ENCODE assay signal across 8 cellular contexts in genomic region chr13:99528547-99528946, GRCh38. TPM values are rescaled to one million over a fixed set of nuclear protein-coding genes. Genes with fewer than 3 reads are reported as not detected.
A peak's percentile ranks its signal among the peaks of the same experiment; 100 is the strongest.
DNase-seq lines count a peak whose midpoint lies in the region; ATAC-seq, FAIRE-seq and TF ChIP-seq lines count a peak whose summit lies in the region.

No MANE protein-coding gene starts in this region.

- BruUV-seq in HepG2 (replicated peaks; lab: Mats Ljungman, UMichigan), result no TSS peak

- H3K27ac ChIP-seq in cardiac muscle cell (peak overlapping the region; percentile 18), HepG2 (ENCODE audit: extremely low read length, insufficient read depth, low read length) (no peak overlapping the region), smooth muscle cell (ENCODE audit: low read depth) (no peak overlapping the region)

- H3K79me2 ChIP-seq in HepG2 (ENCODE audit: insufficient read depth, low read length), result no peaks in the 10 kb centered on the region
- peaks cover 35% of the 10 kb centered on the region for H3K79me2 ChIP-seq in smooth muscle cell (ENCODE audit: low read depth)

- H4K20me1 ChIP-seq in HepG2 (ENCODE audit: insufficient read depth, low read length) (no peaks in the 10 kb centered on the region; the same call in 1 of the 2 replicates), smooth muscle cell (ENCODE audit: low read depth) (peaks cover 97% of the 10 kb centered on the region)

- H3K4me2 ChIP-seq in HepG2 (ENCODE audit: low read depth, low read length) (no peak overlapping the region), smooth muscle cell (no peak overlapping the region)

- H3K9ac ChIP-seq in HepG2 (ENCODE audit: insufficient read depth, low read depth, low read length) (no peak overlapping the region), smooth muscle cell (ENCODE audit: low read depth) (no peak overlapping the region)

- ATAC-seq in Right ventricle myocardium superior (ENCODE audit: poor library complexity) (no peak), HG03095 (IDR thresholded peaks at IDR 0.05; ENCODE audit: unreplicated experiment) (peak; percentile 77), HepG2 (peak; percentile 76)

- H3K4me3 ChIP-seq in cardiac muscle cell (no peak overlapping the region), HepG2 (replicated peaks in 1 of 3; ENCODE audit: insufficient read depth in 1 of 3, low read depth in 2 of 3, low read length in 3 of 3) (no peak overlapping the region), smooth muscle cell (no peak overlapping the region)

- H3K36me3 ChIP-seq in cardiac muscle cell (peaks cover 7% of the 10 kb centered on the region), HepG2 (replicated peaks in 1 of 2; ENCODE audit: control insufficient read depth in 1 of 2, insufficient read depth in 2 of 2, low read length in 2 of 2) (peaks cover 7 to 46% of the 10 kb centered on the region in 2 experiments), smooth muscle cell (ENCODE audit: low read depth) (peaks cover 32% of the 10 kb centered on the region)

- H3K4me1 ChIP-seq in cardiac muscle cell (ENCODE audit: low read depth) (peaks cover 13% of the 10 kb centered on the region), HepG2 (ENCODE audit: insufficient read depth, low read length) (no peaks in the 10 kb centered on the region), smooth muscle cell (ENCODE audit: low read depth) (no peaks in the 10 kb centered on the region)

- CTCF ChIA-PET in HepG2 (lab: Yijun Ruan, JAX; ENCODE audit: low intra/inter-chr PET ratio, low total read pairs), result interaction anchor here (1.5 kb wide), 1 partner anchor 86 kb away, joined by 4 read pairs; no protein-coding TSS in a partner anchor

- TF ChIP-seq EP300 in HepG2 (IDR thresholded peaks at IDR 0.05; ENCODE audit: low read depth in 2 of 2, low read length in 2 of 2) (no peak), HepG2 (CRISPR knock-in tag; IDR thresholded peaks at IDR 0.05; ENCODE audit: borderline replicate concordance) (no peak)

- POLR2A ChIA-PET in HepG2 (lab: Yijun Ruan, JAX), result no interaction called here

- intact Hi-C loops in Right ventricle myocardium superior (cut with DNase I) (no loop called here), HepG2 (cut with micrococcal nuclease; ENCODE audit: unreplicated experiment) (loop anchor here (1.0 kb wide), 1 partner anchor 86 kb away; no protein-coding TSS in a partner anchor)

- TF ChIP-seq CTCF in cardiac muscle cell (IDR thresholded peaks at IDR 0.05; ENCODE audit: low read depth, low read length), result peak; percentile 4
- TF ChIP-seq CTCF in HepG2 (CRISPR knock-in tag; IDR thresholded peaks at IDR 0.05), result peak; percentile 64
- no peak for TF ChIP-seq CTCF in smooth muscle cell (IDR thresholded peaks at IDR 0.05; ENCODE audit: borderline replicate concordance, insufficient read depth, poor library complexity, severe bottlenecking)

- FAIRE-seq in HepG2 (lab: Jason Lieb, UNC) (no peak), frontal cortex (lab: Jason Lieb, UNC) (no peak)

- no peaks in the 10 kb centered on the region for H3F3A ChIP-seq in smooth muscle cell (ENCODE audit: low read depth)

- no peak for TF ChIP-seq RAD21 in HepG2 (CRISPR knock-in tag; IDR thresholded peaks at IDR 0.05)

- H3K27me3 ChIP-seq in cardiac muscle cell (no peaks in the 10 kb centered on the region), HepG2 (ENCODE audit: control insufficient read depth in 1 of 2, insufficient read depth in 2 of 2, low read length in 2 of 2) (no peaks in the 10 kb centered on the region), smooth muscle cell (ENCODE audit: low read depth) (no peaks in the 10 kb centered on the region)

- DNase-seq in cardiac muscle cell (ENCODE audit: low read depth in 1 of 2, low spot score in 1 of 2) (peak; percentile 16 to 43), Right ventricle myocardium superior (no peak), SHP77 treated with DMSO at 0.1 percent for 48 hours (lab: John Stamatoyannopoulos, UW) (peak; percentile 15), HepG2 (ENCODE audit: low spot score) (peak; percentile 17), smooth muscle cell (lab: John Stamatoyannopoulos, UW; ENCODE audit: unreplicated experiment) (no peak), frontal cortex (ENCODE audit: low spot score in 2 of 2) (no peak), middle frontal gyrus (ENCODE audit: extremely low spot score, low spot score) (no peak)

- H2AFZ ChIP-seq in HepG2 (ENCODE audit: low read length) (no peak overlapping the region), smooth muscle cell (ENCODE audit: low read depth) (no peak overlapping the region)

- in situ Hi-C loops in HepG2 (cut with HindIII; ENCODE audit: extremely low pct_ligation_motif_present, low pct_unique_long_range_greater_than_20kb), result no loop called here

- TF ChIP-seq POLR2A in HepG2 (IDR thresholded peaks at IDR 0.05; ENCODE audit: insufficient read depth in 1 of 2, low read depth in 2 of 2, low read length in 2 of 2), result no peak

- H3K9me3 ChIP-seq in cardiac muscle cell (ENCODE audit: low read depth), result no peaks in the 10 kb centered on the region
- no peaks in the 10 kb centered on the region for H3K9me3 ChIP-seq in HepG2 (ENCODE audit: low read length)
- no peaks in the 10 kb centered on the region for H3K9me3 ChIP-seq in smooth muscle cell (replicated peaks; ENCODE audit: low read depth)

TF ChIP-seq in HepG2, 621 proteins besides CTCF, POLR2A, EP300 and RAD21:
- TF ChIP-seq PHF20 (CRISPR knock-in tag; IDR thresholded peaks at IDR 0.05) (no peak), STAG1 (CRISPR knock-in tag; IDR thresholded peaks at IDR 0.05) (peak; percentile 56), TFAP4 (IDR thresholded peaks at IDR 0.05; ENCODE audit: borderline replicate concordance, low read depth) (no peak)

RNA-seq across cellular contexts. Expression of gene TM9SF2, which starts 27.3 kb away (rescaled TPM):
- total RNA-seq in cardiac muscle cell, result 60.5 and 75.3 TPM in 2 replicates
- 113 and 130 TPM in 2 replicates for polyA plus RNA-seq in cardiac muscle cell
- total RNA-seq in Right ventricle myocardium superior, result 56.8 TPM
- 74.2 and 123 TPM in 2 replicates for total RNA-seq in HepG2 (2016; rRNA removed; fragmentation: Illumina TruSeq; extraction: Trizol)
- 7.8 and 10.3 TPM in 2 replicates for total RNA-seq in HepG2 (2016; cell fraction: cytosol; rRNA removed; fragmentation: Illumina TruSeq; extraction: Trizol; ENCODE audit: low read depth)
- total RNA-seq in HepG2 (2016; cell fraction: insoluble cytoplasmic fraction; rRNA removed; fragmentation: Illumina TruSeq; extraction: Trizol), result 66.7 and 127 TPM in 2 replicates
- total RNA-seq in HepG2 (2016; cell fraction: membrane; rRNA removed; fragmentation: Illumina TruSeq; extraction: Trizol), result 20.6 and 26.5 TPM in 2 replicates
- total RNA-seq in HepG2 (2016; cell fraction: nucleus; rRNA removed; fragmentation: Illumina TruSeq; extraction: Trizol), result 119 and 147 TPM in 2 replicates
- 80.5 and 94.1 TPM in 2 replicates for polyA plus RNA-seq in HepG2 (2011; rRNA removed)
- polyA plus RNA-seq in HepG2 (2011; cell fraction: cytosol; rRNA removed), result 48.2 and 89.3 TPM in 2 replicates
- polyA plus RNA-seq in HepG2 (2011; cell fraction: nucleus; rRNA removed), result 21.5 and 29.4 TPM in 2 replicates
- 98.2 and 106 TPM in 2 replicates for polyA plus RNA-seq in HepG2 (2012)
- 5.2 and 6.0 TPM in 2 replicates for polyA plus RNA-seq in HepG2 (2016; cell fraction: cytosol; fragmentation: Illumina TruSeq; extraction: Trizol; ENCODE audit: low read depth)
- 56.6 and 59.1 TPM in 2 replicates for polyA plus RNA-seq in HepG2 (2016; cell fraction: insoluble cytoplasmic fraction; fragmentation: Illumina TruSeq; extraction: Trizol; ENCODE audit: low read depth)
- 12.1 and 14.1 TPM in 2 replicates for polyA plus RNA-seq in HepG2 (2016; cell fraction: membrane; fragmentation: Illumina TruSeq; extraction: Trizol; ENCODE audit: low read depth)
- polyA plus RNA-seq in HepG2 (2016; cell fraction: nucleus; fragmentation: Illumina TruSeq; extraction: Trizol; ENCODE audit: insufficient read depth, low read depth), result 114 and 122 TPM in 2 replicates
- polyA minus RNA-seq in HepG2 (2011; rRNA and poly(A)+ RNA removed; ENCODE audit: low replicate concordance), result 60.8 and 81.5 TPM in 2 replicates
- 134 and 137 TPM in 2 replicates for polyA minus RNA-seq in HepG2 (2011; cell fraction: cytosol; rRNA and poly(A)+ RNA removed)
- polyA minus RNA-seq in HepG2 (2011; cell fraction: nucleus; rRNA and poly(A)+ RNA removed), result 65.5 and 71.9 TPM in 2 replicates
- total RNA-seq in smooth muscle cell, result 272 and 332 TPM in 2 replicates
- polyA plus RNA-seq in smooth muscle cell, result 170 and 195 TPM in 2 replicates
- 141 TPM for total RNA-seq in frontal cortex

Comparison
In these comparisons a context has a peak if more than half of its experiments do, and no peak if none do; other contexts are left out.
1. DNase-seq: peak in cardiac muscle cell (2 of 2), SHP77 treated with DMSO at 0.1 percent for 48 hours (single experiment) and HepG2 (single experiment); none in Right ventricle myocardium superior (single experiment), smooth muscle cell (single experiment), frontal cortex (0 of 2) and middle frontal gyrus (single experiment).